Comparison of ENCODE assay signal across 8 cellular contexts in the genomic region with DNA sequence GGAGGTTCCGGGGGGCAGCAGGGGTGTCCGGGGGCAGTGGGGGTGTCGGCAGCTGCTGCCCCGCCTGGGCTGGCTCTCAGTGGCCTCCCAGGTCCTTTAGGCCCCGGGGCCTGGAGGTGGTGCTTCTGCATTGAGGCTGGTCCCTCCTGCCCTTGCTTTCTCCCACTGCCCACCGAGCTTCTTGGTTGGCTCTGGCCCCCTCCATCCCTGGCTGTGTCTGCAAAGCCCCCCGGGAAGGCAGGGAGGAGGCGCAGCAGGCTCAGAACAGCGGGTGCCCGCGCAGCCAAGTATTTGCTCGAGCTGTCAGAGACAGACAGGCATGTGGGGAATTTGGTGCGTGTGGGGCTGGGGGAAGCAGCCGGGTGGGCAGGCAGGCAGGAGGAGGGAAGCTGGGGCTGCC. TPM values are rescaled to one million over a fixed set of nuclear protein-coding genes. Genes with fewer than 3 reads are reported as not detected.
DNase-seq lines count a peak whose midpoint lies in the region; ATAC-seq, FAIRE-seq and TF ChIP-seq lines count a peak whose summit lies in the region.

No MANE protein-coding gene starts in this region.

- POLR2A ChIA-PET in HCT116 (lab: Charles Lee) (interaction anchor here (1.6 to 4.8 kb wide), 2 partner anchors 8 to 12 kb away, joined by 7 to 36 read pairs; partner anchors contain the start of gene CXXC5), GM12878 (lab: Charles Lee) (interaction anchor here (1.3 to 16.9 kb wide), 6 partner anchors 7 to 86 kb away, joined by 3 to 163 read pairs (median 40); partner anchors contain the start of gene CXXC5)

- 15% methylated on average over 9 of the region's 14 CpGs for WGBS in GM12878 (ENCODE audit: insufficient coverage, insufficient replicate concordance, low lambda C conversion rate, missing lambda C conversion rate)

- no peak overlapping the region for H2AFZ ChIP-seq in HCT116 (ENCODE audit: low read depth, low read length, poor library complexity, severe bottlenecking)
- H2AFZ ChIP-seq in GM12878 (ENCODE audit: control insufficient read depth, low read depth, low read length): no peak overlapping the region; the same call in 1 of the 2 replicates

- peak overlapping the region; percentile 42 to 56 for H3K4me3 ChIP-seq in HCT116 (replicated peaks in 1 of 2; ENCODE audit: low read depth in 1 of 2, low read length in 2 of 2)
- peak overlapping the region; percentile 64 for H3K4me3 ChIP-seq in GM12878

- H3K36me3 ChIP-seq in HCT116 (ENCODE audit: control insufficient read depth in 1 of 2, insufficient read depth in 2 of 2, low read length in 2 of 2) (no peaks in the 10 kb centered on the region), GM12878 (ENCODE audit: control insufficient read depth in 2 of 2, insufficient read depth in 2 of 2, low read length in 1 of 2) (peaks cover 3 to 7% of the 10 kb centered on the region in 2 experiments; a peak in 3 of 4 replicates)

- no peaks in the 10 kb centered on the region for H4K20me1 ChIP-seq in HCT116 (ENCODE audit: insufficient read depth)
- peaks cover 4% of the 10 kb centered on the region; the same call in 1 of the 2 replicates for H4K20me1 ChIP-seq in GM12878 (ENCODE audit: control insufficient read depth, insufficient read depth)

- BruUV-seq in HCT116 (replicated peaks; lab: Mats Ljungman, UMichigan): no TSS peak
- BruUV-seq in GM12878 (replicated peaks; lab: Mats Ljungman, UMichigan): no TSS peak

- no peak for DNase-seq in HCT116 (ENCODE audit: low read depth, low spot score)
- no peak for DNase-seq in GM12878 (ENCODE audit: low read depth, low spot score)
- DNase-seq in inferior parietal cortex (ENCODE audit: extremely low spot score): peak; percentile 13
- DNase-seq in GOT3 (lab: John Stamatoyannopoulos, UW): no peak
- no peak for DNase-seq in epidermal melanocyte (ENCODE audit: insufficient read length, low spot score)
- DNase-seq in iPS-NIHi11 (ENCODE audit: low spot score): no peak

- H3K79me2 ChIP-seq in HCT116 (ENCODE audit: insufficient read depth, low read length) (peaks cover 91% of the 10 kb centered on the region), GM12878 (ENCODE audit: control insufficient read depth, insufficient read depth, low read length) (peaks cover 97% of the 10 kb centered on the region)

- peak overlapping the region; percentile 88 for H3K27ac Mint-ChIP-seq in stimulated activated memory B cell treated with anti-CD40 and anti-IgM and Interleukin-4, amounts not matched to agents 10 μg/mL and 1 μg/mL and 100 μg/mL, for 72 hours

- ATAC-seq in HCT116 (no peak), GM12878 (no peak), HG02623 (IDR thresholded peaks at IDR 0.05; ENCODE audit: unreplicated experiment) (no peak)
- ATAC-seq in stimulated activated memory B cell treated with anti-CD40 and anti-IgM and Interleukin-4, amounts not matched to agents 10 μg/mL and 1 μg/mL and 100 μg/mL, for 72 hours: no peak

- TF ChIP-seq POLR2A in HCT116 (IDR thresholded peaks at IDR 0.05; ENCODE audit: borderline replicate concordance, extremely low read depth, insufficient read depth, insufficient read length): no peak
- TF ChIP-seq POLR2A in GM12878 (IDR thresholded peaks at IDR 0.05; ENCODE audit: low read depth, low read length): peak; percentile 24; the same call in 1 of the 2 replicates

- no peaks in the 10 kb centered on the region for H3K27me3 Mint-ChIP-seq in stimulated activated memory B cell treated with anti-CD40 and anti-IgM and Interleukin-4, amounts not matched to agents 10 μg/mL and 1 μg/mL and 100 μg/mL, for 72 hours

- H3K4me2 ChIP-seq in HCT116 (ENCODE audit: low read length) (peak overlapping the region; percentile 76), GM12878 (ENCODE audit: control insufficient read depth, insufficient read depth) (peak overlapping the region; percentile 83)

- in situ Hi-C loops in GM12878 (cut with MboI): no loop called here

- H3K36me3 Mint-ChIP-seq in stimulated activated memory B cell treated with anti-CD40 and anti-IgM and Interleukin-4, amounts not matched to agents 10 μg/mL and 1 μg/mL and 100 μg/mL, for 72 hours: no peaks in the 10 kb centered on the region

- CTCF ChIA-PET in HCT116 (lab: Charles Lee): interaction anchor here (1.2 to 2.4 kb wide), 6 partner anchors 12 to 30 kb away, joined by 3 to 12 read pairs (median 8); partner anchors contain the start of gene CXXC5
- CTCF ChIA-PET in GM12878 (lab: Yijun Ruan, JAX): interaction anchor here (1.2 to 3.8 kb wide), 5 partner anchors 10 to 106 kb away, joined by 3 to 24 read pairs (median 11); no protein-coding TSS in a partner anchor

- no peaks in the 10 kb centered on the region for H3K9me2 ChIP-seq in HCT116 (ENCODE audit: insufficient read depth)

- no peak for TF ChIP-seq CTCF in HCT116 (IDR thresholded peaks at IDR 0.05 in 2 of 3, conservative IDR thresholded peaks at IDR 0.05 in 1 of 3; ENCODE audit: borderline replicate concordance in 1 of 3, insufficient read depth in 1 of 3, low read depth in 2 of 3, low read length in 2 of 3)
- TF ChIP-seq CTCF in GM12878 (IDR thresholded peaks at IDR 0.05 in 2 of 3, conservative IDR thresholded peaks at IDR 0.05 in 1 of 3; ENCODE audit: control insufficient read depth in 2 of 3, extremely low read depth in 1 of 3, insufficient read depth in 1 of 3, low read depth in 3 of 3, low read length in 3 of 3): no peak

- H3K4me1 Mint-ChIP-seq in stimulated activated memory B cell treated with anti-CD40 and anti-IgM and Interleukin-4, amounts not matched to agents 10 μg/mL and 1 μg/mL and 100 μg/mL, for 72 hours: peaks cover 95% of the 10 kb centered on the region

- peaks cover 79 to 97% of the 10 kb centered on the region in 2 experiments for H3K4me1 ChIP-seq in HCT116 (ENCODE audit: control insufficient read depth in 1 of 2, insufficient read depth in 2 of 2, low read length in 2 of 2)
- H3K4me1 ChIP-seq in GM12878 (ENCODE audit: control insufficient read depth, insufficient read depth, low read length): peaks cover 97% of the 10 kb centered on the region

- no peaks in the 10 kb centered on the region for H3K9me3 ChIP-seq in HCT116 (ENCODE audit: control insufficient read depth in 1 of 2, insufficient read depth in 1 of 2, low read depth in 1 of 2, low read length in 2 of 2)
- no peaks in the 10 kb centered on the region for H3K9me3 ChIP-seq in GM12878 (replicated peaks; ENCODE audit: control insufficient read depth, insufficient read depth, low read length)

- RAD21 ChIA-PET in HCT116 (lab: Charles Lee; ENCODE audit: low non-redundant PET in 1 of 2, low total read pairs in 2 of 2, uncharacterized antibody in 2 of 2, unreplicated experiment in 2 of 2) (interaction anchor here in 1 of 2 experiments (1.4 to 1.7 kb wide), 2 partner anchors 12 to 25 kb away, joined by 3 to 10 read pairs; partner anchors contain the start of gene CXXC5), GM12878 (lab: Charles Lee; ENCODE audit: unreplicated experiment) (interaction anchor here (0.5 to 5.8 kb wide), 9 partner anchors 9 to 106 kb away, joined by 3 to 89 read pairs (median 4); partner anchors contain the start of gene CXXC5)

- TF ChIP-seq RAD21 in HCT116 (IDR thresholded peaks at IDR 0.05; ENCODE audit: low read depth) (no peak), GM12878 (IDR thresholded peaks at IDR 0.05; ENCODE audit: insufficient read depth, low read depth, low read length) (no peak)

- intact Hi-C loops in HCT116 (cut with micrococcal nuclease) (no loop called here), GM12878 (cut with micrococcal nuclease; ENCODE audit: unreplicated experiment) (loop anchor here (5.0 kb wide), 1 partner anchor 202 kb away; no protein-coding TSS in a partner anchor)

- peak overlapping the region; percentile 85 for H3K4me3 Mint-ChIP-seq in stimulated activated memory B cell treated with anti-CD40 and anti-IgM and Interleukin-4, amounts not matched to agents 10 μg/mL and 1 μg/mL and 100 μg/mL, for 72 hours

- SMC1A ChIA-PET in GM12878 (lab: Charles Lee; ENCODE audit: uncharacterized antibody, unreplicated experiment): interaction anchor here (1.2 to 13.6 kb wide), 8 partner anchors 8 to 136 kb away, joined by 3 to 151 read pairs (median 4); partner anchors contain the start of gene CXXC5

- H3K9me3 Mint-ChIP-seq in stimulated activated memory B cell treated with anti-CD40 and anti-IgM and Interleukin-4, amounts not matched to agents 10 μg/mL and 1 μg/mL and 100 μg/mL, for 72 hours: no peaks in the 10 kb centered on the region

- FAIRE-seq in GM12878 (lab: Jason Lieb, UNC): no peak

- H3K9ac ChIP-seq in HCT116 (ENCODE audit: low read length) (peak overlapping the region; percentile 55), GM12878 (ENCODE audit: control insufficient read depth, insufficient read depth, low read length) (peak overlapping the region; percentile 76)

- H3K27ac ChIP-seq in HCT116 (ENCODE audit: low read depth, low read length): peak overlapping the region; percentile 97
- peak overlapping the region; percentile 80 for H3K27ac ChIP-seq in GM12878 (ENCODE audit: control insufficient read depth, insufficient read depth)

- no peak for TF ChIP-seq EP300 in GM12878 (IDR thresholded peaks at IDR 0.05; ENCODE audit: borderline replicate concordance in 1 of 2, control insufficient read depth in 1 of 2, low read depth in 2 of 2, low read length in 2 of 2)

- no peaks in the 10 kb centered on the region for H3K27me3 ChIP-seq in HCT116 (ENCODE audit: insufficient read depth, low read length)
- H3K27me3 ChIP-seq in GM12878 (replicated peaks in 1 of 2; ENCODE audit: control insufficient read depth in 2 of 2, insufficient read depth in 2 of 2, low read length in 1 of 2): no peaks in the 10 kb centered on the region

TF ChIP-seq in HCT116, 20 proteins besides CTCF, POLR2A, EP300 and RAD21 (continues in another document):
- TF ChIP-seq EGR1 (IDR thresholded peaks at IDR 0.05; ENCODE audit: low read depth): no peak

RNA-seq across cellular contexts. Expression of gene CXXC5, which starts 11.5 kb away (rescaled TPM):
- 43.1 TPM for total RNA-seq in HCT116 (2021; ENCODE audit: unreplicated experiment)
- polyA plus RNA-seq in HCT116 (2012): 34.4 and 46.2 TPM in 2 replicates
- total RNA-seq in GM12878 (2013; cell fraction: nucleolus; rRNA removed): 37.6 and 40.4 TPM in 2 replicates
- total RNA-seq in GM12878 (2014; rRNA removed): 71.4 and 90.8 TPM in 2 replicates
- 24.9 and 26.8 TPM in 2 replicates for total RNA-seq in GM12878 (2014; rRNA removed; fragmentation: Illumina TruSeq; extraction: Trizol)
- 64.2 and 64.4 TPM in 2 replicates for total RNA-seq in GM12878 (2021)
- polyA plus RNA-seq in GM12878 (2011; ENCODE audit: low read depth): 17.9 TPM
- polyA plus RNA-seq in GM12878 (2011; rRNA removed): 55.4 and 57.5 TPM in 2 replicates
- polyA plus RNA-seq in GM12878 (2011; cell fraction: cytosol; rRNA removed): 54.8 and 79.5 TPM in 2 replicates
- polyA plus RNA-seq in GM12878 (2011; cell fraction: nucleus; rRNA removed): 43.4 and 55.0 TPM in 2 replicates
- 31.3 and 43.2 TPM in 2 replicates for polyA plus RNA-seq in GM12878 (2012)
- 25.6 and 36.0 TPM in 2 replicates for polyA plus RNA-seq in GM12878 (2014; fragmentation: Illumina TruSeq; extraction: Trizol)
- polyA plus RNA-seq in GM12878 (2014; fragmentation: Nextera tagmentation; extraction: Ambion mirVana): 1 to 10 TPM; 1.8 to 6.0 TPM
- polyA plus RNA-seq in GM12878 (2014; rRNA removed): 59.1 and 68.6 TPM in 2 replicates
- 10 to 100 TPM; 33.8 to 45.4 TPM for polyA plus RNA-seq in GM12878 (2016; fragmentation: Nextera tagmentation; extraction: Ambion mirVana)
- polyA minus RNA-seq in GM12878 (2011; rRNA and poly(A)+ RNA removed): 32.3 and 76.6 TPM in 2 replicates
- polyA minus RNA-seq in GM12878 (2011; cell fraction: cytosol; rRNA and poly(A)+ RNA removed): 19.3 and 41.6 TPM in 2 replicates
- 25.8 and 43.7 TPM in 2 replicates for polyA minus RNA-seq in GM12878 (2011; cell fraction: nucleus; rRNA and poly(A)+ RNA removed)

Comparison
In these comparisons a context has a peak if more than half of its experiments do, and no peak if none do; other contexts are left out.
1. Of the 18 proteins assayed by ChIP-seq in both GM12878 and HCT116: peak only in GM12878: POLR2A; only in HCT116: none; in both: none; in neither: 17.